Comparison of ENCODE assay signal across 10 cellular contexts in genomic region chr12:57455374-57456144, GRCh38. TPM values are rescaled to one million over a fixed set of nuclear protein-coding genes. Genes with fewer than 3 reads are reported as not detected.
DNase-seq lines count a peak whose midpoint lies in the region; ATAC-seq and TF ChIP-seq lines count a peak whose summit lies in the region.
"Had no signal": no experiment of that assay in that cellular context is flagged by ENCODE, and none has a peak within 500 bp of the region (broad histone marks: within the 10 kb centered on the region; RNA-seq: fewer than 3 reads in every experiment).

No MANE protein-coding gene starts in this region.

- WGBS in HUES64, result 70% methylated on average over 9 of the region's 10 CpGs
- 32 to 59% methylated on average over 10 of the region's 10 CpGs for WGBS in sigmoid colon, 2 donors

- POLR2A ChIA-PET in CD8-positive, alpha-beta T cell (lab: Charles Lee), result interaction anchor here (1.2 kb wide), 1 partner anchor 64 kb away, joined by 3 read pairs; no protein-coding TSS in a partner anchor

- no peaks in the 10 kb centered on the region for H3K9me3 ChIP-seq in CD8-positive, alpha-beta T cell (ENCODE audit: low read length)
- H3K9me3 ChIP-seq in HUES64 (ENCODE audit: insufficient read depth, low read depth, low read length) (no peaks in the 10 kb centered on the region), upper lobe of right lung (no peaks in the 10 kb centered on the region), sigmoid colon (no peaks in the 10 kb centered on the region)

- peaks cover 2% of the 10 kb centered on the region for H3K36me3 Mint-ChIP-seq in CD8-positive, alpha-beta T cell
- no peaks in the 10 kb centered on the region for H3K36me3 Mint-ChIP-seq in activated T-helper 1 cell treated with anti-CD3 and anti-CD28 coated beads, Interleukin-12 subunit alpha, Interleukin-12 subunit beta, Interleukin-2, Interleukin-4 antibody, amounts not matched to agents 30 ng/mL and 10 ng/mL and 1 ng/mL, durations not matched to agents 14 hours and 24 hours and 36 hours (ENCODE audit: low read depth)
- H3K36me3 Mint-ChIP-seq in mesothelial cell of epicardium, result no peaks in the 10 kb centered on the region

- H3K27me3 ChIP-seq in CD8-positive, alpha-beta T cell (ENCODE audit: insufficient read depth, low read length), result no peaks in the 10 kb centered on the region
- H3K27me3 ChIP-seq in HUES64 (ENCODE audit: insufficient read depth, low read length), result no peaks in the 10 kb centered on the region
- H3K27me3 ChIP-seq in upper lobe of right lung, result no peaks in the 10 kb centered on the region
- peaks cover 0 to 10% (median 0%) of the 10 kb centered on the region in 3 donors for H3K27me3 ChIP-seq in sigmoid colon

- TF ChIP-seq EP300 in sigmoid colon (IDR thresholded peaks at IDR 0.05), result no peak

- H3K4me3 ChIP-seq in CD8-positive, alpha-beta T cell (ENCODE audit: low read depth, low read length), result no peak overlapping the region
- H3K4me3 ChIP-seq in HUES64 (ENCODE audit: low read length) (peak overlapping the region; percentile 47), upper lobe of right lung (no peak overlapping the region), sigmoid colon (no peak overlapping the region)

- no peak overlapping the region for H3K27ac Mint-ChIP-seq in CD8-positive, alpha-beta T cell
- no peak overlapping the region for H3K27ac Mint-ChIP-seq in activated T-helper 1 cell treated with anti-CD3 and anti-CD28 coated beads, Interleukin-12 subunit alpha, Interleukin-12 subunit beta, Interleukin-2, Interleukin-4 antibody, amounts not matched to agents 30 ng/mL and 10 ng/mL and 1 ng/mL, durations not matched to agents 14 hours and 24 hours and 36 hours
- H3K27ac Mint-ChIP-seq in mesothelial cell of epicardium, result no peak overlapping the region

- DNase-seq in CD8-positive, alpha-beta T cell, result no peak
- DNase-seq in activated T-helper 1 cell treated with anti-CD3 and anti-CD28 coated beads, Interleukin-12 subunit alpha, Interleukin-12 subunit beta, Interleukin-2, Interleukin-4 antibody, amounts not matched to agents 30 ng/mL and 10 ng/mL and 1 ng/mL, durations not matched to agents 14 hours and 24 hours and 36 hours (ENCODE audit: low spot score), result no peak
- no peak for DNase-seq in mesothelial cell of epicardium (ENCODE audit: low spot score in 2 of 2, unreplicated experiment in 2 of 2)
- DNase-seq in left cardiac atrium, result no peak
- DNase-seq in T1000 (lab: John Stamatoyannopoulos, UW), result no peak
- no peak for DNase-seq in upper lobe of right lung
- no peak for DNase-seq in sigmoid colon

- intact Hi-C loops in CD8-positive, alpha-beta T cell (cut with DNase I, micrococcal nuclease), result loop anchor here (2.0 to 10.0 kb wide), 5 partner anchors 21 to 239 kb away; partner anchors contain the start of genes OS9 (in 2 of the 2) and INHBC (in 1 of the 2)
- intact Hi-C loops in activated T-helper 1 cell treated with anti-CD3 and anti-CD28 coated beads, Interleukin-12 subunit alpha, Interleukin-12 subunit beta, Interleukin-2, Interleukin-4 antibody, amounts not matched to agents 30 ng/mL and 10 ng/mL and 1 ng/mL, durations not matched to agents 14 hours and 24 hours and 36 hours (cut with micrococcal nuclease), result no loop called here
- intact Hi-C loops in left cardiac atrium (cut with DNase I) (loop anchor here in 1 of 2 donors (5.0 kb wide), 1 partner anchor 243 kb away; no protein-coding TSS in a partner anchor), upper lobe of right lung (cut with DNase I) (loop anchor here (10.0 kb wide), 1 partner anchor 191 kb away; no protein-coding TSS in a partner anchor), sigmoid colon (cut with DNase I) (no loop called here)

- TF ChIP-seq CTCF in CD8-positive, alpha-beta T cell (IDR thresholded peaks at IDR 0.05), result no peak
- TF ChIP-seq CTCF in mesothelial cell of epicardium (IDR thresholded peaks at IDR 0.05; ENCODE audit: unreplicated experiment) (no peak), upper lobe of right lung (IDR thresholded peaks at IDR 0.05) (no peak), sigmoid colon (IDR thresholded peaks at IDR 0.05) (no peak)

- no peak for TF ChIP-seq POLR2A in sigmoid colon (IDR thresholded peaks at IDR 0.05)

- no peaks in the 10 kb centered on the region for H3K36me3 ChIP-seq in CD8-positive, alpha-beta T cell (ENCODE audit: insufficient read depth, low read length)
- H3K36me3 ChIP-seq in HUES64 (ENCODE audit: insufficient read depth, low read length) (no peaks in the 10 kb centered on the region), upper lobe of right lung (no peaks in the 10 kb centered on the region), sigmoid colon (no peaks in the 10 kb centered on the region)

- CTCF ChIA-PET in CD8-positive, alpha-beta T cell (lab: Charles Lee), result interaction anchor here (0.6 to 12.6 kb wide), 34 partner anchors 9 to 241 kb away, joined by 3 to 177 read pairs (median 4); partner anchors contain the start of genes ARHGAP9, DCTN2, INHBC and SHMT2

- H3K27ac ChIP-seq in CD8-positive, alpha-beta T cell (ENCODE audit: low read depth, low read length), result no peak overlapping the region
- peak overlapping the region; percentile 48; the same call in 1 of the 2 replicates for H3K27ac ChIP-seq in HUES64 (ENCODE audit: low read depth, low read length)
- H3K27ac ChIP-seq in upper lobe of right lung, result no peak overlapping the region
- H3K27ac ChIP-seq in sigmoid colon, result no peak overlapping the region
- H3K27ac ChIP-seq: VCaP had no signal

- H3K4me1 ChIP-seq in CD8-positive, alpha-beta T cell (ENCODE audit: insufficient read depth, low read length), result peaks cover 20% of the 10 kb centered on the region
- H3K4me1 ChIP-seq in HUES64 (ENCODE audit: insufficient read depth, low read length), result peaks cover 27% of the 10 kb centered on the region
- H3K4me1 ChIP-seq in upper lobe of right lung, result peaks cover 12% of the 10 kb centered on the region
- peaks cover 4 to 37% (median 20%) of the 10 kb centered on the region in 4 donors for H3K4me1 ChIP-seq in sigmoid colon

- H3K27me3 Mint-ChIP-seq in CD8-positive, alpha-beta T cell (ENCODE audit: low read depth), result peaks cover 3% of the 10 kb centered on the region
- peaks cover 8% of the 10 kb centered on the region for H3K27me3 Mint-ChIP-seq in activated T-helper 1 cell treated with anti-CD3 and anti-CD28 coated beads, Interleukin-12 subunit alpha, Interleukin-12 subunit beta, Interleukin-2, Interleukin-4 antibody, amounts not matched to agents 30 ng/mL and 10 ng/mL and 1 ng/mL, durations not matched to agents 14 hours and 24 hours and 36 hours (ENCODE audit: insufficient read depth)
- H3K27me3 Mint-ChIP-seq in mesothelial cell of epicardium (ENCODE audit: low read depth), result peaks cover 19% of the 10 kb centered on the region

- no peaks in the 10 kb centered on the region for H3K9me3 Mint-ChIP-seq in CD8-positive, alpha-beta T cell
- no peaks in the 10 kb centered on the region for H3K9me3 Mint-ChIP-seq in activated T-helper 1 cell treated with anti-CD3 and anti-CD28 coated beads, Interleukin-12 subunit alpha, Interleukin-12 subunit beta, Interleukin-2, Interleukin-4 antibody, amounts not matched to agents 30 ng/mL and 10 ng/mL and 1 ng/mL, durations not matched to agents 14 hours and 24 hours and 36 hours
- H3K9me3 Mint-ChIP-seq in mesothelial cell of epicardium, result no peaks in the 10 kb centered on the region

- H3K9ac ChIP-seq in HUES64 (ENCODE audit: low read depth, low read length), result 0 out of 2 replicates have a peak overlapping the region, but pooled peaks have one; percentile 6

- peaks cover 24% of the 10 kb centered on the region for H3K4me1 Mint-ChIP-seq in CD8-positive, alpha-beta T cell (ENCODE audit: low read depth)
- H3K4me1 Mint-ChIP-seq in activated T-helper 1 cell treated with anti-CD3 and anti-CD28 coated beads, Interleukin-12 subunit alpha, Interleukin-12 subunit beta, Interleukin-2, Interleukin-4 antibody, amounts not matched to agents 30 ng/mL and 10 ng/mL and 1 ng/mL, durations not matched to agents 14 hours and 24 hours and 36 hours (ENCODE audit: low read depth), result peaks cover 33% of the 10 kb centered on the region
- H3K4me1 Mint-ChIP-seq in mesothelial cell of epicardium, result peaks cover 23% of the 10 kb centered on the region

- no peak for ATAC-seq in CD8-positive, alpha-beta T cell
- ATAC-seq in left cardiac atrium, result no peak
- ATAC-seq in upper lobe of right lung, result no peak

- H3K4me3 Mint-ChIP-seq in CD8-positive, alpha-beta T cell, result peak overlapping the region; percentile 71
- H3K4me3 Mint-ChIP-seq in activated T-helper 1 cell treated with anti-CD3 and anti-CD28 coated beads, Interleukin-12 subunit alpha, Interleukin-12 subunit beta, Interleukin-2, Interleukin-4 antibody, amounts not matched to agents 30 ng/mL and 10 ng/mL and 1 ng/mL, durations not matched to agents 14 hours and 24 hours and 36 hours, result peak overlapping the region; percentile 73
- peak overlapping the region; percentile 20 for H3K4me3 Mint-ChIP-seq in mesothelial cell of epicardium

RNA-seq across cellular contexts. Expression of gene INHBE, which starts 0.5 kb away (rescaled TPM):
- total RNA-seq in CD8-positive, alpha-beta T cell, result not detected
- 4.0 TPM for polyA plus RNA-seq in HUES64 (2013, experiment 1 of 2)
- polyA plus RNA-seq in HUES64 (2013, experiment 2 of 2), result 3.9 TPM
- total RNA-seq in activated T-helper 1 cell treated with anti-CD3 and anti-CD28 coated beads, Interleukin-12 subunit alpha, Interleukin-12 subunit beta, Interleukin-2, Interleukin-4 antibody, amounts not matched to agents 30 ng/mL and 10 ng/mL and 1 ng/mL, durations not matched to agents 14 hours and 24 hours and 36 hours, result 0.22 and 0.41 TPM in 2 replicates
- total RNA-seq in mesothelial cell of epicardium, result 0.09 TPM in 1 of 3 replicates, not detected in the others
- total RNA-seq in left cardiac atrium, result not detected
- not detected for total RNA-seq in upper lobe of right lung
- total RNA-seq in sigmoid colon, result under 1 TPM in 1 of 4 donors, not detected in 3; 0.36 TPM
- under 1 TPM in 1 of 3 donors, not detected in 2; 0.09 TPM for polyA plus RNA-seq in sigmoid colon

RNA-seq across cellular contexts. Expression of gene GLI1, which starts 4.0 kb away (rescaled TPM):
- total RNA-seq in CD8-positive, alpha-beta T cell, result 1 to 10 TPM in 1 of 2 experiments, under 1 TPM in 1; 0.67 to 1.2 TPM
- polyA plus RNA-seq in HUES64 (2013, experiment 1 of 2), result 10.6 TPM
- 7.5 TPM for polyA plus RNA-seq in HUES64 (2013, experiment 2 of 2)
- total RNA-seq in activated T-helper 1 cell treated with anti-CD3 and anti-CD28 coated beads, Interleukin-12 subunit alpha, Interleukin-12 subunit beta, Interleukin-2, Interleukin-4 antibody, amounts not matched to agents 30 ng/mL and 10 ng/mL and 1 ng/mL, durations not matched to agents 14 hours and 24 hours and 36 hours, result 1.5 and 2.5 TPM in 2 replicates
- total RNA-seq in mesothelial cell of epicardium, result 6.0 to 10.1 TPM (median 8.4 TPM) in 3 replicates
- 1 to 10 TPM in 1 of 2 donors, under 1 TPM in 1; 0.97 to 1.2 TPM for total RNA-seq in left cardiac atrium
- 1.4 TPM for total RNA-seq in upper lobe of right lung
- 1 to 10 TPM in 2 of 4 donors, under 1 TPM in 1, not detected in 1; 0.71 to 3.9 (median 1.8) TPM for total RNA-seq in sigmoid colon
- polyA plus RNA-seq in sigmoid colon, result 1 to 10 TPM in 1 of 3 donors, under 1 TPM in 1, not detected in 1; 0.60 to 1.5 TPM

RNA-seq across cellular contexts. Expression of gene INHBC, which starts 21.0 kb away (rescaled TPM):
- total RNA-seq in CD8-positive, alpha-beta T cell, result under 1 TPM; 0.17 to 0.24 TPM
- polyA plus RNA-seq in HUES64 (2013, experiment 1 of 2), result not detected
- polyA plus RNA-seq in HUES64 (2013, experiment 2 of 2), result not detected
- total RNA-seq in activated T-helper 1 cell treated with anti-CD3 and anti-CD28 coated beads, Interleukin-12 subunit alpha, Interleukin-12 subunit beta, Interleukin-2, Interleukin-4 antibody, amounts not matched to agents 30 ng/mL and 10 ng/mL and 1 ng/mL, durations not matched to agents 14 hours and 24 hours and 36 hours, result 0.15 TPM in 1 of 2 replicates, not detected in the other
- total RNA-seq in mesothelial cell of epicardium (0.24 to 0.32 TPM (median 0.31 TPM) in 3 replicates), left cardiac atrium (not detected), upper lobe of right lung (not detected), sigmoid colon (not detected)
- polyA plus RNA-seq in sigmoid colon, result not detected
- total RNA-seq: LHCN-M2 had no signal

RNA-seq across cellular contexts. Expression of gene ARHGAP9, which starts 24.1 kb away (rescaled TPM):
- total RNA-seq in CD8-positive, alpha-beta T cell, result 100 to 1,000 TPM; 367 to 377 TPM
- 1.2 TPM for polyA plus RNA-seq in HUES64 (2013, experiment 1 of 2)
- 2.7 TPM for polyA plus RNA-seq in HUES64 (2013, experiment 2 of 2)
- total RNA-seq in activated T-helper 1 cell treated with anti-CD3 and anti-CD28 coated beads, Interleukin-12 subunit alpha, Interleukin-12 subunit beta, Interleukin-2, Interleukin-4 antibody, amounts not matched to agents 30 ng/mL and 10 ng/mL and 1 ng/mL, durations not matched to agents 14 hours and 24 hours and 36 hours, result 102 TPM in 2 replicates
- total RNA-seq in mesothelial cell of epicardium, result 0.90 to 1.1 TPM in 2 of 3 replicates, not detected in the other
- 10 to 100 TPM in 1 of 2 donors, 1 to 10 TPM in 1; 8.0 to 15.2 TPM for total RNA-seq in left cardiac atrium
- 37.7 TPM for total RNA-seq in upper lobe of right lung
- total RNA-seq in sigmoid colon, result 10 to 100 TPM in 1 of 4 donors, 1 to 10 TPM in 3; 4.3 to 16.3 (median 6.8) TPM
- polyA plus RNA-seq in sigmoid colon, result 10 to 100 TPM in 1 of 3 donors, 1 to 10 TPM in 2; 4.9 to 54.7 (median 6.6) TPM

RNA-seq across cellular contexts. Expression of gene R3HDM2, which starts 24.7 kb away (rescaled TPM):
- total RNA-seq in CD8-positive, alpha-beta T cell, result 100 to 1,000 TPM in 1 of 2 experiments, 10 to 100 TPM in 1; 93.2 to 103 TPM
- polyA plus RNA-seq in HUES64 (2013, experiment 1 of 2), result 11.6 TPM
- 17.9 TPM for polyA plus RNA-seq in HUES64 (2013, experiment 2 of 2)
- 39.0 and 44.6 TPM in 2 replicates for total RNA-seq in activated T-helper 1 cell treated with anti-CD3 and anti-CD28 coated beads, Interleukin-12 subunit alpha, Interleukin-12 subunit beta, Interleukin-2, Interleukin-4 antibody, amounts not matched to agents 30 ng/mL and 10 ng/mL and 1 ng/mL, durations not matched to agents 14 hours and 24 hours and 36 hours
- 95.5 to 111 TPM (median 109 TPM) in 3 replicates for total RNA-seq in mesothelial cell of epicardium
- 10 to 100 TPM; 47.6 to 66.5 TPM for total RNA-seq in left cardiac atrium
- 81.0 TPM for total RNA-seq in upper lobe of right lung
- 10 to 100 TPM; 28.3 to 37.7 (median 28.5) TPM for total RNA-seq in sigmoid colon
- polyA plus RNA-seq in sigmoid colon, result 10 to 100 TPM; 10.9 to 26.2 (median 14.4) TPM

Comparison
In these comparisons a context has a peak if more than half of its experiments do, and no peak if none do; other contexts are left out.
1. H3K4me3 Mint-ChIP-seq: peak in every context shown above with its lines; median percentile 73 in activated T-helper 1 cell treated with anti-CD3 and anti-CD28 coated beads, Interleukin-12 subunit alpha, Interleukin-12 subunit beta, Interleukin-2, Interleukin-4 antibody, amounts not matched to agents 30 ng/mL and 10 ng/mL and 1 ng/mL, durations not matched to agents 14 hours and 24 hours and 36 hours; 71 in CD8-positive, alpha-beta T cell; 20 in mesothelial cell of epicardium.
2. intact Hi-C loops: an anchor here in CD8-positive, alpha-beta T cell (2.0 to 10.0 kb wide) and upper lobe of right lung (10.0 kb wide); none called in activated T-helper 1 cell treated with anti-CD3 and anti-CD28 coated beads, Interleukin-12 subunit alpha, Interleukin-12 subunit beta, Interleukin-2, Interleukin-4 antibody, amounts not matched to agents 30 ng/mL and 10 ng/mL and 1 ng/mL, durations not matched to agents 14 hours and 24 hours and 36 hours and sigmoid colon.